In genomic region chr10:97640174-97640867, GRCh38 we compare ENCODE assay signal across 8 cellular contexts. TPM values are rescaled to one million over a fixed set of nuclear protein-coding genes. Genes with fewer than 3 reads are reported as not detected.
DNase-seq lines count a peak whose midpoint lies in the region; ATAC-seq, FAIRE-seq and TF ChIP-seq lines count a peak whose summit lies in the region.

PI4K2A (plus strand) TSS chr10:97640671; CDS start chr10:97640743, 72 bp downstream.

- FAIRE-seq in keratinocyte (lab: Jason Lieb, UNC): peak; percentile 89

- peaks cover 5% of the 10 kb centered on the region for H3K4me1 ChIP-seq in keratinocyte (ENCODE audit: control insufficient read depth, extremely low read depth, insufficient read depth, low read length)

- H3K9me3 ChIP-seq in keratinocyte (ENCODE audit: control insufficient read depth, low read depth, low read length): no peaks in the 10 kb centered on the region

- peak within 1 kb of the TSS; percentile 89 for H3K9ac ChIP-seq in keratinocyte (ENCODE audit: control insufficient read depth, extremely low read depth, insufficient read depth, low read length)

- dilution Hi-C loops in keratinocyte (cut with MboI; ENCODE audit: extremely low pct_ligation_motif_present, low sequenced_read_pairs): no loop called here

- no peaks in the 10 kb centered on the region for H4K20me1 ChIP-seq in keratinocyte (ENCODE audit: control insufficient read depth, extremely low read depth, insufficient read depth, low read length)

- TF ChIP-seq POLR2A in GM19193 (IDR thresholded peaks at IDR 0.05; ENCODE audit: extremely low read depth, insufficient read depth, insufficient read length): peak; percentile 63

- H2AFZ ChIP-seq in keratinocyte (ENCODE audit: control insufficient read depth, low read length): peak within 1 kb of the TSS; percentile 85

- H3K79me2 ChIP-seq in keratinocyte (ENCODE audit: control insufficient read depth, insufficient read depth, low read length): peaks cover 45% of the 10 kb centered on the region

- peak within 1 kb of the TSS; percentile 88 to 94 (median 89) for H3K4me3 ChIP-seq in keratinocyte (ENCODE audit: control insufficient read depth in 2 of 3, extremely low read depth in 1 of 3, insufficient read depth in 2 of 3, low read depth in 1 of 3, low read length in 3 of 3)

- peaks cover 4 to 17% of the 10 kb centered on the region in 2 experiments for H3K36me3 ChIP-seq in keratinocyte (ENCODE audit: control insufficient read depth in 2 of 2, extremely low read depth in 1 of 2, insufficient read depth in 2 of 2, low read length in 2 of 2)

- H3K27ac ChIP-seq in keratinocyte (ENCODE audit: control insufficient read depth, insufficient read depth, low read length): peak within 1 kb of the TSS; percentile 80

- DNase-seq in Ammon's horn (ENCODE audit: low spot score) (peak; percentile 99), NCI-H460 (ENCODE audit: extremely low read depth, low read depth) (peak; percentile 99), cerebellar nuclear complex (lab: John Stamatoyannopoulos, UW) (peak; percentile 94), keratinocyte (ENCODE audit: low read depth, low spot score) (peak; percentile 97)
- DNase-seq in stimulated activated CD4-positive, alpha-beta T cell treated with anti-CD3 and anti-CD28 coated beads, Interleukin-12 subunit alpha, Interleukin-12 subunit beta, amount 100 ng/mL, for 48 hours (ENCODE audit: low read depth in 2 of 3, low spot score in 1 of 3): peak; percentile 98 to 99 (median 99)

- ATAC-seq in HG03432 (IDR thresholded peaks at IDR 0.05; ENCODE audit: unreplicated experiment): peak; percentile 99
- peak; percentile 99 for ATAC-seq in activated CD4-positive, CD25-positive, alpha-beta regulatory T cell treated with anti-CD3 and anti-CD28 coated beads, Interleukin-2, amount 50 U/mL, for 24 hours

- no peak for TF ChIP-seq CTCF in keratinocyte (optimal IDR thresholded peaks at IDR 0.05 in 1 of 3, IDR thresholded peaks at IDR 0.05 in 1 of 3, conservative IDR thresholded peaks at IDR 0.05 in 1 of 3; ENCODE audit: extremely low read depth in 1 of 3, insufficient read depth in 2 of 3, low read length in 3 of 3)

- peak within 1 kb of the TSS; percentile 94 for H3K4me2 ChIP-seq in keratinocyte (ENCODE audit: control insufficient read depth, extremely low read depth, insufficient read depth, low read depth, low read length)

- H3K27me3 ChIP-seq in keratinocyte (ENCODE audit: control insufficient read depth, extremely low read depth, insufficient read depth, low read length): no peaks in the 10 kb centered on the region

- H3K9me1 ChIP-seq in keratinocyte (ENCODE audit: control insufficient read depth, extremely low read depth, insufficient read depth, low read length): no peaks in the 10 kb centered on the region

RNA-seq across cellular contexts. Expression of gene PI4K2A, which starts in this region (rescaled TPM):
- total RNA-seq in NCI-H460 (2014; rRNA removed; shearing (Covaris generic)): 13.4 and 13.7 TPM in 2 replicates
- polyA plus RNA-seq in NCI-H460 (2014; cell fraction: nucleus; rRNA removed): 9.9 and 11.6 TPM in 2 replicates
- 51.3 to 73.3 TPM (median 63.8 TPM) in 3 replicates for polyA plus RNA-seq in keratinocyte
- 15.0 TPM for polyA plus RNA-seq in keratinocyte (2011; ENCODE audit: low read depth)
- polyA plus RNA-seq in keratinocyte (2011; cell fraction: cytosol; rRNA removed): 63.5 and 72.3 TPM in 2 replicates
- polyA plus RNA-seq in keratinocyte (2011; cell fraction: nucleus; rRNA removed): 77.0 and 83.5 TPM in 2 replicates
- 43.1 and 51.3 TPM in 2 replicates for polyA plus RNA-seq in keratinocyte (2012; ENCODE audit: low replicate concordance)
- polyA minus RNA-seq in keratinocyte: 44.8 to 69.0 TPM (median 54.8 TPM) in 3 replicates
- 37.0 TPM for polyA minus RNA-seq in keratinocyte (2011; cell fraction: cytosol; rRNA and poly(A)+ RNA removed)
- polyA minus RNA-seq in keratinocyte (2011; cell fraction: nucleus; rRNA and poly(A)+ RNA removed): 29.9 and 44.9 TPM in 2 replicates

Comparison
In these comparisons a context has a peak if more than half of its experiments do, and no peak if none do; other contexts are left out.
1. Peak in every context shown above with its lines: DNase-seq, ATAC-seq, H3K4me3 ChIP-seq and H3K27ac ChIP-seq.